8 cellular contexts compared by ENCODE assay signal in the genomic region with DNA sequence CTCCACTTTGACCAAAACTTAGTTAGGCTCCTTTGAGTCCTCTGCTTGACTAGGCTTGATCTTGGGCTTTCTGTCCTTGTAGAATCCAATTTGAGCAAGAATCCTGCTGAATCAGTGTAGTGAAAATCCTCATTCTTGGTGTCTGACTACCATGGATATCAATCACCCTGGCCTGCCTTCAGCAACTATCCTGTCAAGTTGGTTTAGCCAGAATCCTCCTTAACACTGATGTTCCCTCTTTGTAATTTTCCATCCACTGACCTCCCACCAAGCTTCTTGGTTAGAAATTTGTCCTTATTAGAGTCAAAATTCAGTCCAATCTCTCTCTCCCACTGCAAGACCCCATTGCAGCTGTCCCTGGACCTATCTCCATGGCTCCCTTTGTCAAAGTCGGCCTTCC. TPM values are rescaled to one million over a fixed set of nuclear protein-coding genes. Genes with fewer than 3 reads are reported as not detected.
DNase-seq lines count a peak whose midpoint lies in the region; ATAC-seq and TF ChIP-seq lines count a peak whose summit lies in the region.

No MANE protein-coding gene starts in this region.

- peaks cover 26% of the 10 kb centered on the region for H3K4me1 Mint-ChIP-seq in activated T-cell treated with anti-CD3 and anti-CD28 coated beads, Interleukin-2, amount 50 U/mL, for 4 hours (ENCODE audit: low read depth)

- CTCF ChIA-PET in RWPE1 (lab: Yijun Ruan, JAX): interaction anchor here (0.6 to 2.9 kb wide), 10 partner anchors 12 to 399 kb away, joined by 3 to 21 read pairs (median 3); no protein-coding TSS in a partner anchor

- TF ChIP-seq CTCF in RWPE1 (conservative IDR thresholded peaks at IDR 0.05; ENCODE audit: low read depth) (no peak), gastroesophageal sphincter (IDR thresholded peaks at IDR 0.05) (no peak), suprapubic skin (IDR thresholded peaks at IDR 0.05) (no peak)

- ATAC-seq in activated T-cell treated with anti-CD3 and anti-CD28 coated beads, Interleukin-2, amount 50 U/mL, for 4 hours: peak; percentile 1 to 9
- ATAC-seq in gastroesophageal sphincter (no peak), left lobe of liver (no peak)

- H3K36me3 Mint-ChIP-seq in activated T-cell treated with anti-CD3 and anti-CD28 coated beads, Interleukin-2, amount 50 U/mL, for 4 hours (ENCODE audit: insufficient read depth): peaks cover 4% of the 10 kb centered on the region

- H3K27me3 ChIP-seq in gastroesophageal sphincter: peaks cover 5% of the 10 kb centered on the region
- H3K27me3 ChIP-seq in suprapubic skin: no peaks in the 10 kb centered on the region

- no peaks in the 10 kb centered on the region for H3K27me3 Mint-ChIP-seq in activated T-cell treated with anti-CD3 and anti-CD28 coated beads, Interleukin-2, amount 50 U/mL, for 4 hours (ENCODE audit: low read depth)

- POLR2A ChIA-PET in RWPE1 (lab: Yijun Ruan, JAX; ENCODE audit: low non-redundant PET): no interaction called here

- TF ChIP-seq EP300 in gastroesophageal sphincter (IDR thresholded peaks at IDR 0.05): no peak
- no peak for TF ChIP-seq EP300 in suprapubic skin (IDR thresholded peaks at IDR 0.05)

- H3K4me3 ChIP-seq in gastroesophageal sphincter (peak overlapping the region in 1 of 2 donors; percentile 78), suprapubic skin (peak overlapping the region; percentile 86)

- no peak for DNase-seq in activated T-cell treated with anti-CD3 and anti-CD28 coated beads, Interleukin-2, amount 50 U/mL, for 4 hours
- DNase-seq in activated T-cell treated with anti-CD3 and anti-CD28 coated beads for 4 hours (no peak), RWPE1 (ENCODE audit: low spot score) (no peak), suprapubic skin (ENCODE audit: low spot score in 2 of 2) (no peak), SK-N-DZ (ENCODE audit: low spot score) (no peak), left lobe of liver (ENCODE audit: low spot score) (no peak)
- no peak for DNase-seq in activated effector memory CD4-positive, alpha-beta T cell treated with anti-CD3 and anti-CD28 coated beads, Interleukin-2, amount 50 U/mL, for 16 hours

- H3K27ac ChIP-seq in RWPE1: peak overlapping the region; percentile 82
- H3K27ac ChIP-seq in gastroesophageal sphincter: peak overlapping the region in 3 of 4 donors; percentile 86
- peak overlapping the region; percentile 72 for H3K27ac ChIP-seq in suprapubic skin

- H3K9me3 Mint-ChIP-seq in activated T-cell treated with anti-CD3 and anti-CD28 coated beads, Interleukin-2, amount 50 U/mL, for 4 hours: no peaks in the 10 kb centered on the region

- WGBS in gastroesophageal sphincter (ENCODE audit: low coverage in 1 of 2), 2 donors: 100% methylated on average over 1 of the region's 1 CpG; no CpG with 5 or more reads in 1 of the 2 donors
- 62% methylated on average over 1 of the region's 1 CpG for WGBS in suprapubic skin

- H3K4me1 ChIP-seq in gastroesophageal sphincter (peaks cover 0 to 24% (median 0%) of the 10 kb centered on the region in 3 donors), suprapubic skin (peaks cover 22% of the 10 kb centered on the region)

- peak overlapping the region; percentile 93 for H3K4me3 Mint-ChIP-seq in activated T-cell treated with anti-CD3 and anti-CD28 coated beads, Interleukin-2, amount 50 U/mL, for 4 hours

- H3K36me3 ChIP-seq in gastroesophageal sphincter (peaks cover 0 to 6% of the 10 kb centered on the region in 2 donors), suprapubic skin (no peaks in the 10 kb centered on the region)

- no peaks in the 10 kb centered on the region for H3K9me3 ChIP-seq in gastroesophageal sphincter
- H3K9me3 ChIP-seq in suprapubic skin: no peaks in the 10 kb centered on the region

- TF ChIP-seq POLR2A in gastroesophageal sphincter (IDR thresholded peaks at IDR 0.05) (no peak), suprapubic skin (IDR thresholded peaks at IDR 0.05) (no peak)

RNA-seq across cellular contexts. Expression of gene RBM45, which starts 0.5 kb away (rescaled TPM):
- total RNA-seq in activated T-cell treated with anti-CD3 and anti-CD28 coated beads, Interleukin-2, amount 50 U/mL, for 4 hours: 10 to 100 TPM; 14.3 to 18.6 (median 14.9) TPM
- total RNA-seq in gastroesophageal sphincter (10 to 100 TPM in 1 of 4 donors, 1 to 10 TPM in 3; 5.6 to 20.9 (median 9.2) TPM), suprapubic skin (10 to 100 TPM in 2 of 4 donors, 1 to 10 TPM in 2; 7.0 to 11.7 (median 10.5) TPM), left lobe of liver (4.0 TPM)
- 15.2 and 26.4 TPM in 2 replicates for polyA plus RNA-seq in SK-N-DZ (2014; cell fraction: cytosol; rRNA removed)
- polyA plus RNA-seq in SK-N-DZ (2014; cell fraction: nucleus; rRNA removed): 31.4 and 33.4 TPM in 2 replicates

RNA-seq across cellular contexts. Expression of gene PDE11A, which starts 39.2 kb away (rescaled TPM):
- total RNA-seq in activated T-cell treated with anti-CD3 and anti-CD28 coated beads, Interleukin-2, amount 50 U/mL, for 4 hours: not detected
- total RNA-seq in gastroesophageal sphincter (1 to 10 TPM in 1 of 4 donors, under 1 TPM in 2, not detected in 1; 0.13 to 1.9 (median 0.16) TPM), suprapubic skin (1 to 10 TPM in 1 of 4 donors, under 1 TPM in 3; 0.08 to 1.0 (median 0.36) TPM), left lobe of liver (3.9 TPM)
- polyA plus RNA-seq in SK-N-DZ (2014; cell fraction: cytosol; rRNA removed): 0.10 and 0.25 TPM in 2 replicates
- 0.09 TPM in 1 of 2 replicates, not detected in the other for polyA plus RNA-seq in SK-N-DZ (2014; cell fraction: nucleus; rRNA removed)

Comparison
In these comparisons a context has a peak if more than half of its experiments do, and no peak if none do; other contexts are left out.
1. ATAC-seq: peak in activated T-cell treated with anti-CD3 and anti-CD28 coated beads, Interleukin-2, amount 50 U/mL, for 4 hours (2 of 2); none in gastroesophageal sphincter (single experiment) and left lobe of liver (single experiment).
2. Peak in every context shown above with its lines, with median percentiles within 50 percentile points of each other: H3K27ac ChIP-seq.